In the genomic region with DNA sequence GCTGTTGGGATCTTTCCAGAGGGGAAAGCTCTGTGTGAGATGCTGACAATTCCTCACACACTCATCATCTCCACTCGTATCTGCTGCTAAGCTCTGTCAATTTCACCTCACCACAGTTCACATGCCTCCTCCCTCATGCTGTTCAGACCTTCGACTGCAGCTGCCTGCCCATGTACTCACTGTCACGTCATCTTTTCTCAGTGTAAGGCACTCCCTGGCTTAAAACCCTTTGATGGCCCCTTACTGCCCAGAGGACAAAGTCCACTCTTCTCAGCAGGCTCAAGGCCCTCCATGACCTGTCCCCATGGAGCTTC, we compare ENCODE assay signal across 21 cellular contexts. TPM values are rescaled to one million over a fixed set of nuclear protein-coding genes. Genes with fewer than 3 reads are reported as not detected.
DNase-seq lines count a peak whose midpoint lies in the region; ATAC-seq, FAIRE-seq and TF ChIP-seq lines count a peak whose summit lies in the region.
"Had no signal": no experiment of that assay in that cellular context is flagged by ENCODE, and none has a peak within 500 bp of the region (broad histone marks: within the 10 kb centered on the region; RNA-seq: fewer than 3 reads in every experiment).

No MANE protein-coding gene starts in this region.

- no peak overlapping the region for H3K4me3 Mint-ChIP-seq in activated naive CD4-positive, alpha-beta T cell treated with anti-CD3 and anti-CD28 coated beads, Interleukin-2, amount 10 ng/mL, durations not matched to agents 7 days and 5 days
- H3K4me3 Mint-ChIP-seq in CD8-positive, alpha-beta memory T cell, result no peak overlapping the region
- H3K4me3 Mint-ChIP-seq: activated naive CD4-positive, alpha-beta T cell treated with anti-CD3 and anti-CD28 coated beads, Interleukin-2, amount 50 U/mL, for 24 hours had no signal

- no peaks in the 10 kb centered on the region for H3K79me2 ChIP-seq in HepG2 (ENCODE audit: insufficient read depth, low read length)

- CTCF ChIA-PET in HepG2 (lab: Yijun Ruan, JAX; ENCODE audit: low intra/inter-chr PET ratio, low total read pairs), result no interaction called here
- CTCF ChIA-PET in activated naive CD4-positive, alpha-beta T cell treated with anti-CD3 and anti-CD28 coated beads, Interleukin-2, amount 10 ng/mL, durations not matched to agents 7 days and 5 days (lab: Charles Lee), result interaction anchor here (0.9 to 2.2 kb wide), 2 partner anchors 9 to 144 kb away, joined by 3 to 8 read pairs; a partner anchor contains a TSS
- CTCF ChIA-PET in CD8-positive, alpha-beta memory T cell (lab: Charles Lee), result interaction anchor here (2.3 kb wide), 1 partner anchor 148 kb away, joined by 9 read pairs; no protein-coding TSS in a partner anchor

- peak overlapping the region; percentile 70 for H3K4me2 ChIP-seq in HepG2 (ENCODE audit: low read depth, low read length)

- TF ChIP-seq RAD21 in HepG2 (CRISPR knock-in tag; IDR thresholded peaks at IDR 0.05), result no peak

- H4K20me1 ChIP-seq in HepG2 (ENCODE audit: insufficient read depth, low read length), result no peaks in the 10 kb centered on the region

- TF ChIP-seq EP300 in HepG2 (IDR thresholded peaks at IDR 0.05; ENCODE audit: low read depth in 2 of 2, low read length in 2 of 2) (no peak), HepG2 (CRISPR knock-in tag; IDR thresholded peaks at IDR 0.05; ENCODE audit: borderline replicate concordance) (no peak), stomach (IDR thresholded peaks at IDR 0.05) (no peak)

- no peak for FAIRE-seq in HepG2 (lab: Jason Lieb, UNC)
- FAIRE-seq: endothelial cell of umbilical vein, K562, urothelium cell line had no signal

- H3K27ac ChIP-seq in HepG2 (ENCODE audit: extremely low read length, insufficient read depth, low read length), result no peak overlapping the region
- no peak overlapping the region for H3K27ac ChIP-seq in right lobe of liver
- peak overlapping the region; percentile 48 for H3K27ac ChIP-seq in VCaP
- no peak overlapping the region for H3K27ac ChIP-seq in stomach
- no peak overlapping the region for H3K27ac ChIP-seq in CD8-positive, alpha-beta memory T cell (ENCODE audit: low read depth, low read length)
- H3K27ac ChIP-seq: RWPE1 had no signal

- no TSS peak for BruUV-seq in HepG2 (replicated peaks; lab: Mats Ljungman, UMichigan)

- H2AFZ ChIP-seq in HepG2 (ENCODE audit: low read length), result no peak overlapping the region

- no peak overlapping the region for H3K9ac ChIP-seq in HepG2 (ENCODE audit: insufficient read depth, low read depth, low read length)

- no peak for TF ChIP-seq CTCF in HepG2 (CRISPR knock-in tag; IDR thresholded peaks at IDR 0.05)
- TF ChIP-seq CTCF in right lobe of liver (IDR thresholded peaks at IDR 0.05), result no peak
- no peak for TF ChIP-seq CTCF in VCaP (conservative IDR thresholded peaks at IDR 0.05)
- TF ChIP-seq CTCF in stomach (IDR thresholded peaks at IDR 0.05), result no peak

- no peak overlapping the region for H3K27ac Mint-ChIP-seq in activated naive CD4-positive, alpha-beta T cell treated with anti-CD3 and anti-CD28 coated beads, Interleukin-2, amount 10 ng/mL, durations not matched to agents 7 days and 5 days
- no peak overlapping the region for H3K27ac Mint-ChIP-seq in CD8-positive, alpha-beta memory T cell
- H3K27ac Mint-ChIP-seq: activated naive CD4-positive, alpha-beta T cell treated with anti-CD3 and anti-CD28 coated beads, Interleukin-2, amount 50 U/mL, for 24 hours had no signal

- H3K27me3 Mint-ChIP-seq in activated naive CD4-positive, alpha-beta T cell treated with anti-CD3 and anti-CD28 coated beads, Interleukin-2, amount 10 ng/mL, durations not matched to agents 7 days and 5 days, result peaks cover 38% of the 10 kb centered on the region
- H3K27me3 Mint-ChIP-seq in CD8-positive, alpha-beta memory T cell, result peaks cover 3 to 13% of the 10 kb centered on the region in 2 donors
- H3K27me3 Mint-ChIP-seq: activated naive CD4-positive, alpha-beta T cell treated with anti-CD3 and anti-CD28 coated beads, Interleukin-2, amount 50 U/mL, for 24 hours had no signal

- TF ChIP-seq POLR2A in HepG2 (IDR thresholded peaks at IDR 0.05; ENCODE audit: insufficient read depth in 1 of 2, low read depth in 2 of 2, low read length in 2 of 2) (no peak), right lobe of liver (IDR thresholded peaks at IDR 0.05) (no peak), stomach (IDR thresholded peaks at IDR 0.05) (no peak)

- H3K9me3 Mint-ChIP-seq in activated naive CD4-positive, alpha-beta T cell treated with anti-CD3 and anti-CD28 coated beads, Interleukin-2, amount 10 ng/mL, durations not matched to agents 7 days and 5 days, result no peaks in the 10 kb centered on the region
- H3K9me3 Mint-ChIP-seq in CD8-positive, alpha-beta memory T cell, result no peaks in the 10 kb centered on the region
- H3K9me3 Mint-ChIP-seq: activated naive CD4-positive, alpha-beta T cell treated with anti-CD3 and anti-CD28 coated beads, Interleukin-2, amount 50 U/mL, for 24 hours had no signal

- POLR2A ChIA-PET in HepG2 (lab: Yijun Ruan, JAX), result interaction anchor here (1.2 to 2.1 kb wide), 2 partner anchors 10 to 178 kb away, joined by 5 to 8 read pairs; no protein-coding TSS in a partner anchor
- POLR2A ChIA-PET in CD8-positive, alpha-beta memory T cell (lab: Charles Lee), result no interaction called here

- in situ Hi-C loops in HepG2 (cut with HindIII; ENCODE audit: extremely low pct_ligation_motif_present, low pct_unique_long_range_greater_than_20kb), result no loop called here

- peak; percentile 33 for DNase-seq in HepG2 (ENCODE audit: low spot score)
- DNase-seq in right lobe of liver, result no peak
- peak; percentile 87 for DNase-seq in kidney tubule cell (ENCODE audit: low spot score)
- DNase-seq in activated naive CD4-positive, alpha-beta T cell treated with anti-CD3 and anti-CD28 coated beads, Interleukin-2, amount 10 ng/mL, durations not matched to agents 7 days and 5 days, result no peak
- DNase-seq in stomach, result no peak
- no peak for DNase-seq in activated naive CD4-positive, alpha-beta T cell treated with Interleukin-2 at 50 U/mL for 16 hours
- DNase-seq in CD8-positive, alpha-beta memory T cell, result no peak
- DNase-seq: activated CD4-positive, CD25-positive, alpha-beta regulatory T cell; HCEC 1CT; NCI-H1436; stimulated activated CD4-positive, alpha-beta T cell treated with anti-CD3 and anti-CD28 coated beads, Interleukin-4, amount 100 ng/mL, for 24 hours; T-helper 1 cell had no signal

- H3K4me1 Mint-ChIP-seq in activated naive CD4-positive, alpha-beta T cell treated with anti-CD3 and anti-CD28 coated beads, Interleukin-2, amount 10 ng/mL, durations not matched to agents 7 days and 5 days, result no peaks in the 10 kb centered on the region
- no peaks in the 10 kb centered on the region for H3K4me1 Mint-ChIP-seq in CD8-positive, alpha-beta memory T cell
- H3K4me1 Mint-ChIP-seq: activated naive CD4-positive, alpha-beta T cell treated with anti-CD3 and anti-CD28 coated beads, Interleukin-2, amount 50 U/mL, for 24 hours had no signal

- intact Hi-C loops in HepG2 (cut with micrococcal nuclease; ENCODE audit: unreplicated experiment), result no loop called here
- intact Hi-C loops in right lobe of liver (cut with DNase I), result no loop called here
- intact Hi-C loops in stomach (cut with DNase I; ENCODE audit: low total_unique reads), result no loop called here

- H3K9me3 ChIP-seq in HepG2 (ENCODE audit: low read length) (no peaks in the 10 kb centered on the region), right lobe of liver (no peaks in the 10 kb centered on the region), stomach (no peaks in the 10 kb centered on the region)
- H3K9me3 ChIP-seq in CD8-positive, alpha-beta memory T cell (ENCODE audit: low read length), result no peaks in the 10 kb centered on the region

- 5% methylated on average over 3 of the region's 3 CpGs for WGBS in HepG2 (ENCODE audit: low lambda C conversion rate)
- WGBS in right lobe of liver (ENCODE audit: insufficient coverage, low coverage, low lambda C conversion rate, missing lambda C conversion rate), result 56% methylated on average over 3 of the region's 3 CpGs
- WGBS in stomach, 5 donors, result 51 to 59% (median 56%) methylated on average over 3 of the region's 3 CpGs

- H3K27me3 ChIP-seq in HepG2 (ENCODE audit: control insufficient read depth in 1 of 2, insufficient read depth in 2 of 2, low read length in 2 of 2), result peaks cover 0 to 28% of the 10 kb centered on the region in 2 experiments; a peak in 4 of 5 replicates
- H3K27me3 ChIP-seq in right lobe of liver, result no peaks in the 10 kb centered on the region
- peaks cover 0 to 6% (median 0%) of the 10 kb centered on the region in 3 donors for H3K27me3 ChIP-seq in stomach
- no peaks in the 10 kb centered on the region for H3K27me3 ChIP-seq in CD8-positive, alpha-beta memory T cell (ENCODE audit: insufficient read depth, low read length, poor library complexity, severe bottlenecking)

- ATAC-seq in HepG2 (peak; percentile 37), right lobe of liver (no peak)
- ATAC-seq: K562 had no signal

- H3K36me3 ChIP-seq in HepG2 (replicated peaks in 1 of 2; ENCODE audit: control insufficient read depth in 1 of 2, insufficient read depth in 2 of 2, low read length in 2 of 2) (no peaks in the 10 kb centered on the region), right lobe of liver (no peaks in the 10 kb centered on the region), stomach (peaks cover 0 to 5% (median 0%) of the 10 kb centered on the region in 4 donors)
- no peaks in the 10 kb centered on the region for H3K36me3 ChIP-seq in CD8-positive, alpha-beta memory T cell (ENCODE audit: insufficient read depth, low read length)

- peaks cover 28% of the 10 kb centered on the region for H3K4me1 ChIP-seq in HepG2 (ENCODE audit: insufficient read depth, low read length)
- H3K4me1 ChIP-seq in right lobe of liver, result no peaks in the 10 kb centered on the region
- H3K4me1 ChIP-seq in stomach, result no peaks in the 10 kb centered on the region
- no peaks in the 10 kb centered on the region for H3K4me1 ChIP-seq in CD8-positive, alpha-beta memory T cell (ENCODE audit: insufficient read depth, low read length)

- H3K36me3 Mint-ChIP-seq in activated naive CD4-positive, alpha-beta T cell treated with anti-CD3 and anti-CD28 coated beads, Interleukin-2, amount 10 ng/mL, durations not matched to agents 7 days and 5 days, result no peaks in the 10 kb centered on the region
- H3K36me3 Mint-ChIP-seq in CD8-positive, alpha-beta memory T cell, result no peaks in the 10 kb centered on the region
- H3K36me3 Mint-ChIP-seq: activated naive CD4-positive, alpha-beta T cell treated with anti-CD3 and anti-CD28 coated beads, Interleukin-2, amount 50 U/mL, for 24 hours had no signal

- peak overlapping the region in 1 of 3 experiments; percentile 50; a peak in 1 of 6 replicates for H3K4me3 ChIP-seq in HepG2 (replicated peaks in 1 of 3; ENCODE audit: insufficient read depth in 1 of 3, low read depth in 2 of 3, low read length in 3 of 3)
- no peak overlapping the region for H3K4me3 ChIP-seq in right lobe of liver
- no peak overlapping the region for H3K4me3 ChIP-seq in stomach
- no peak overlapping the region for H3K4me3 ChIP-seq in CD8-positive, alpha-beta memory T cell (ENCODE audit: low read length)
- H3K4me3 ChIP-seq: K562 had no signal

RNA-seq across cellular contexts. Expression of a gene that starts 12.4 kb away (rescaled TPM):
- not detected in 2 replicates for total RNA-seq in HepG2 (2016; rRNA removed; fragmentation: Illumina TruSeq; extraction: Trizol)
- total RNA-seq in HepG2 (2016; cell fraction: cytosol; rRNA removed; fragmentation: Illumina TruSeq; extraction: Trizol; ENCODE audit: low read depth), result not detected in 2 replicates
- total RNA-seq in HepG2 (2016; cell fraction: insoluble cytoplasmic fraction; rRNA removed; fragmentation: Illumina TruSeq; extraction: Trizol), result not detected in 2 replicates
- total RNA-seq in HepG2 (2016; cell fraction: membrane; rRNA removed; fragmentation: Illumina TruSeq; extraction: Trizol), result not detected in 2 replicates
- total RNA-seq in HepG2 (2016; cell fraction: nucleus; rRNA removed; fragmentation: Illumina TruSeq; extraction: Trizol), result not detected in 2 replicates
- polyA plus RNA-seq in HepG2 (2011; rRNA removed), result not detected in 2 replicates
- polyA plus RNA-seq in HepG2 (2011; cell fraction: cytosol; rRNA removed), result 0.07 TPM in 1 of 2 replicates, not detected in the other
- 0.14 TPM in 1 of 2 replicates, not detected in the other for polyA plus RNA-seq in HepG2 (2011; cell fraction: nucleus; rRNA removed)
- polyA plus RNA-seq in HepG2 (2012), result not detected in 2 replicates
- not detected in 2 replicates for polyA plus RNA-seq in HepG2 (2016; cell fraction: cytosol; fragmentation: Illumina TruSeq; extraction: Trizol; ENCODE audit: low read depth)
- polyA plus RNA-seq in HepG2 (2016; cell fraction: insoluble cytoplasmic fraction; fragmentation: Illumina TruSeq; extraction: Trizol; ENCODE audit: low read depth), result not detected in 2 replicates
- not detected in 2 replicates for polyA plus RNA-seq in HepG2 (2016; cell fraction: membrane; fragmentation: Illumina TruSeq; extraction: Trizol; ENCODE audit: low read depth)
- not detected in 2 replicates for polyA plus RNA-seq in HepG2 (2016; cell fraction: nucleus; fragmentation: Illumina TruSeq; extraction: Trizol; ENCODE audit: insufficient read depth, low read depth)
- polyA minus RNA-seq in HepG2 (2011; rRNA and poly(A)+ RNA removed; ENCODE audit: low replicate concordance), result 32.5 TPM in 1 of 2 replicates, not detected in the other
- not detected in 2 replicates for polyA minus RNA-seq in HepG2 (2011; cell fraction: cytosol; rRNA and poly(A)+ RNA removed)
- polyA minus RNA-seq in HepG2 (2011; cell fraction: nucleus; rRNA and poly(A)+ RNA removed), result not detected in 2 replicates
- total RNA-seq in right lobe of liver, result 1 to 10 TPM in 1 of 6 experiments, under 1 TPM in 5; 0.15 to 1.2 (median 0.58) TPM
- total RNA-seq in stomach, result 100 to 1,000 TPM in 1 of 5 donors, 10 to 100 TPM in 3, 1 to 10 TPM in 1; 9.4 to 107 (median 22.6) TPM
- 10 to 100 TPM in 1 of 3 donors, 1 to 10 TPM in 2; 4.8 to 42.5 (median 7.1) TPM for polyA plus RNA-seq in stomach
- not detected for total RNA-seq in CD8-positive, alpha-beta memory T cell
- not detected for polyA plus RNA-seq in CD8-positive, alpha-beta memory T cell
- total RNA-seq: endothelial cell of umbilical vein, K562, pulmonary artery endothelial cell had no signal
- polyA plus RNA-seq: endothelial cell of umbilical vein had no signal

RNA-seq across cellular contexts. Expression of a gene that starts 15.3 kb away (rescaled TPM):
- total RNA-seq in HepG2 (2016; rRNA removed; fragmentation: Illumina TruSeq; extraction: Trizol) (not detected in 2 replicates), right lobe of liver (not detected), stomach (not detected)
- total RNA-seq in HepG2 (2016; cell fraction: cytosol; rRNA removed; fragmentation: Illumina TruSeq; extraction: Trizol; ENCODE audit: low read depth), result not detected in 2 replicates
- total RNA-seq in HepG2 (2016; cell fraction: insoluble cytoplasmic fraction; rRNA removed; fragmentation: Illumina TruSeq; extraction: Trizol), result not detected in 2 replicates
- total RNA-seq in HepG2 (2016; cell fraction: membrane; rRNA removed; fragmentation: Illumina TruSeq; extraction: Trizol), result not detected in 2 replicates
- total RNA-seq in HepG2 (2016; cell fraction: nucleus; rRNA removed; fragmentation: Illumina TruSeq; extraction: Trizol), result not detected in 2 replicates
- polyA plus RNA-seq in HepG2 (2011; rRNA removed) (not detected in 2 replicates), stomach (not detected)
- not detected in 2 replicates for polyA plus RNA-seq in HepG2 (2011; cell fraction: cytosol; rRNA removed)
- not detected in 2 replicates for polyA plus RNA-seq in HepG2 (2011; cell fraction: nucleus; rRNA removed)
- not detected in 2 replicates for polyA plus RNA-seq in HepG2 (2012)
- not detected in 2 replicates for polyA plus RNA-seq in HepG2 (2016; cell fraction: cytosol; fragmentation: Illumina TruSeq; extraction: Trizol; ENCODE audit: low read depth)
- not detected in 2 replicates for polyA plus RNA-seq in HepG2 (2016; cell fraction: insoluble cytoplasmic fraction; fragmentation: Illumina TruSeq; extraction: Trizol; ENCODE audit: low read depth)
- not detected in 2 replicates for polyA plus RNA-seq in HepG2 (2016; cell fraction: membrane; fragmentation: Illumina TruSeq; extraction: Trizol; ENCODE audit: low read depth)
- polyA plus RNA-seq in HepG2 (2016; cell fraction: nucleus; fragmentation: Illumina TruSeq; extraction: Trizol; ENCODE audit: insufficient read depth, low read depth), result not detected in 2 replicates
- 0.84 TPM in 1 of 2 replicates, not detected in the other for polyA minus RNA-seq in HepG2 (2011; rRNA and poly(A)+ RNA removed; ENCODE audit: low replicate concordance)
- not detected in 2 replicates for polyA minus RNA-seq in HepG2 (2011; cell fraction: cytosol; rRNA and poly(A)+ RNA removed)
- not detected in 2 replicates for polyA minus RNA-seq in HepG2 (2011; cell fraction: nucleus; rRNA and poly(A)+ RNA removed)
- total RNA-seq in CD8-positive, alpha-beta memory T cell, result not detected
- not detected for polyA plus RNA-seq in CD8-positive, alpha-beta memory T cell
- total RNA-seq: endothelial cell of umbilical vein, K562, kidney epithelial cell, NCI-H460, pulmonary artery endothelial cell had no signal
- polyA plus RNA-seq: endothelial cell of umbilical vein, K562 had no signal

RNA-seq across cellular contexts. Expression of a gene that starts 55.1 kb away (rescaled TPM):
- total RNA-seq in HepG2 (2016; rRNA removed; fragmentation: Illumina TruSeq; extraction: Trizol) (not detected in 2 replicates), right lobe of liver (1 to 10 TPM in 2 of 6 experiments, not detected in 4; 1.3 to 1.5 TPM), stomach (10 to 100 TPM in 3 of 5 donors, 1 to 10 TPM in 1, not detected in 1; 3.9 to 69.6 (median 33.3) TPM)
- total RNA-seq in HepG2 (2016; cell fraction: cytosol; rRNA removed; fragmentation: Illumina TruSeq; extraction: Trizol; ENCODE audit: low read depth), result not detected in 2 replicates
- total RNA-seq in HepG2 (2016; cell fraction: insoluble cytoplasmic fraction; rRNA removed; fragmentation: Illumina TruSeq; extraction: Trizol), result not detected in 2 replicates
- total RNA-seq in HepG2 (2016; cell fraction: membrane; rRNA removed; fragmentation: Illumina TruSeq; extraction: Trizol), result not detected in 2 replicates
- not detected in 2 replicates for total RNA-seq in HepG2 (2016; cell fraction: nucleus; rRNA removed; fragmentation: Illumina TruSeq; extraction: Trizol)
- polyA plus RNA-seq in HepG2 (2011; rRNA removed) (not detected in 2 replicates), stomach (10 to 100 TPM in 2 of 3 donors, 1 to 10 TPM in 1; 5.5 to 37.2 (median 25.1) TPM)
- polyA plus RNA-seq in HepG2 (2011; cell fraction: cytosol; rRNA removed), result not detected in 2 replicates
- 0.03 TPM in 1 of 2 replicates, not detected in the other for polyA plus RNA-seq in HepG2 (2011; cell fraction: nucleus; rRNA removed)
- polyA plus RNA-seq in HepG2 (2012), result not detected in 2 replicates
- polyA plus RNA-seq in HepG2 (2016; cell fraction: cytosol; fragmentation: Illumina TruSeq; extraction: Trizol; ENCODE audit: low read depth), result not detected in 2 replicates
- polyA plus RNA-seq in HepG2 (2016; cell fraction: insoluble cytoplasmic fraction; fragmentation: Illumina TruSeq; extraction: Trizol; ENCODE audit: low read depth), result not detected in 2 replicates
- not detected in 2 replicates for polyA plus RNA-seq in HepG2 (2016; cell fraction: membrane; fragmentation: Illumina TruSeq; extraction: Trizol; ENCODE audit: low read depth)
- not detected in 2 replicates for polyA plus RNA-seq in HepG2 (2016; cell fraction: nucleus; fragmentation: Illumina TruSeq; extraction: Trizol; ENCODE audit: insufficient read depth, low read depth)
- polyA minus RNA-seq in HepG2 (2011; rRNA and poly(A)+ RNA removed; ENCODE audit: low replicate concordance), result 9.4 TPM in 1 of 2 replicates, not detected in the other
- polyA minus RNA-seq in HepG2 (2011; cell fraction: cytosol; rRNA and poly(A)+ RNA removed), result not detected in 2 replicates
- polyA minus RNA-seq in HepG2 (2011; cell fraction: nucleus; rRNA and poly(A)+ RNA removed), result 1.0 TPM in 1 of 2 replicates, not detected in the other
- not detected for total RNA-seq in CD8-positive, alpha-beta memory T cell
- polyA plus RNA-seq in CD8-positive, alpha-beta memory T cell, result not detected
- total RNA-seq: endothelial cell of umbilical vein, K562, kidney epithelial cell, NCI-H460, pulmonary artery endothelial cell had no signal
- polyA plus RNA-seq: endothelial cell of umbilical vein, K562 had no signal

Comparison
In these comparisons a context has a peak if more than half of its experiments do, and no peak if none do; other contexts are left out.
1. DNase-seq: peak in HepG2 (single experiment) and kidney tubule cell (single experiment); none in right lobe of liver (0 of 3), activated naive CD4-positive, alpha-beta T cell treated with anti-CD3 and anti-CD28 coated beads, Interleukin-2, amount 10 ng/mL, durations not matched to agents 7 days and 5 days (single experiment), stomach (single experiment), activated naive CD4-positive, alpha-beta T cell treated with Interleukin-2 at 50 U/mL for 16 hours (single experiment) and CD8-positive, alpha-beta memory T cell (0 of 5).
2. RNA of a gene that starts 12.4 kb away (total RNA-seq): 9.4 to 107 TPM in stomach; 0.15 to 1.2 TPM in right lobe of liver, not detected in HepG2 and not detected in CD8-positive, alpha-beta memory T cell; every median in the first group is over 4 times any median in the second.